In the genomic region with DNA sequence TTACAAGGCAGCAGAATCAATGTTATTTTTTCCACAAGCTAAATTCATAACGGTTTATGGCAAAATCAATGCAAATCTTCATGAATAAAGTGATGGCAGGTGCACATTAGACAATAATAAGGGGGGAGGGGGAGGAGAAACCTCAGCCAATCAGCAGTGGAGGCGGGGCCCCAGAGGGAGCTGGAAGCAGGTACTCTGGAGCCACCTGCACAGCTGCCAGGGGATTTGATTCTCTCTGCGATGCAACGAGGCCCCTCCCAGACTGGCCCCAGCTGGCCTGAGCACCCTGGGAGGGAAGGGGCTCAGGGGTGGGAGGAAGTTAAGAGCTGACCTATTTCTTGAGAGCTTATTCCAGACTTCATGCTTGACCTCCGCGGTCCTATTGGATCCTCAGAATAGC, we compare ENCODE assay signal across 22 cellular contexts.
DNase-seq lines count a peak whose midpoint lies in the region; FAIRE-seq and TF ChIP-seq lines count a peak whose summit lies in the region.
"Had no signal": no experiment of that assay in that cellular context is flagged by ENCODE, and none has a peak within 500 bp of the region (broad histone marks: within the 10 kb centered on the region; RNA-seq: fewer than 3 reads in every experiment).

No MANE protein-coding gene starts in this region.

- H3K27me3 ChIP-seq in WERI-Rb-1 (ENCODE audit: insufficient read depth, low read depth, severe bottlenecking) (no peaks in the 10 kb centered on the region), small intestine (ENCODE audit: control insufficient read depth in 2 of 2, insufficient read depth in 2 of 2, low read length in 2 of 2) (no peaks in the 10 kb centered on the region)
- H3K27me3 ChIP-seq: ovary, right atrium auricular region had no signal

- FAIRE-seq in small intestine (lab: Jason Lieb, UNC) = no peak
- FAIRE-seq: endothelial cell of umbilical vein, kidney had no signal

- peak; percentile 5 for DNase-seq in DMS53 (lab: John Stamatoyannopoulos, UW)
- DNase-seq in DMS53 treated with DMSO at 0.1 percent for 48 hours (lab: John Stamatoyannopoulos, UW; ENCODE audit: unreplicated experiment) = no peak
- peak; percentile 24 for DNase-seq in NCI-H128 (lab: John Stamatoyannopoulos, UW; ENCODE audit: unreplicated experiment)
- peak; percentile 49 for DNase-seq in NCI-H2196 treated with DMSO at 0.1 percent for 48 hours (lab: John Stamatoyannopoulos, UW; ENCODE audit: unreplicated experiment)
- peak; percentile 67 for DNase-seq in WERI-Rb-1
- no peak for DNase-seq in HK-2 (ENCODE audit: unreplicated experiment)
- DNase-seq in small intestine = no peak
- no peak for DNase-seq in HEK293T (ENCODE audit: extremely low spot score)
- DNase-seq: activated CD4-positive, alpha-beta T cell treated with anti-CD3 and anti-CD28 coated beads, Interleukin-2, amount 50 U/mL, for 1 hour; activated CD8-positive, alpha-beta memory T cell treated with anti-CD3 and anti-CD28 coated beads, Interleukin-2, amount 10 ng/mL, durations not matched to agents 7 days and 5 days; aorta; CD4-positive, alpha-beta T cell; GDM1; Karpas-422; kidney; NCI-H446 treated with DMSO at 0.1 percent for 48 hours; ovary; Right ventricle myocardium superior; stimulated activated CD4-positive, alpha-beta T cell treated with anti-CD3 and anti-CD28 coated beads, Interleukin-4, amount 100 ng/mL, for 1 hour had no signal

- no peak for TF ChIP-seq CTCF in WERI-Rb-1 (IDR thresholded peaks at IDR 0.05; ENCODE audit: low read depth, low read length)

- H3K4me1 ChIP-seq in small intestine (ENCODE audit: control insufficient read depth in 2 of 2, insufficient read depth in 1 of 2, low read depth in 1 of 2, low read length in 1 of 2) = no peaks in the 10 kb centered on the region
- H3K4me1 ChIP-seq: right atrium auricular region had no signal

- H3K27ac ChIP-seq in WERI-Rb-1 = no peak overlapping the region
- no peak overlapping the region for H3K27ac ChIP-seq in small intestine (ENCODE audit: low read depth in 1 of 2, low read length in 1 of 2)
- H3K27ac ChIP-seq: 22Rv1, ovary, right atrium auricular region had no signal

- CTCF ChIA-PET in HEK293T (lab: Yijun Ruan, JAX) = no interaction called here

- no peaks in the 10 kb centered on the region for H3K36me3 ChIP-seq in WERI-Rb-1
- H3K36me3 ChIP-seq in small intestine (ENCODE audit: control insufficient read depth in 2 of 2, insufficient read depth in 2 of 2, low read length in 2 of 2) = no peaks in the 10 kb centered on the region
- H3K36me3 ChIP-seq: ovary, right atrium auricular region had no signal

- POLR2A ChIA-PET in HEK293T (lab: Yijun Ruan, JAX) = no interaction called here

- H3K4me3 ChIP-seq in WERI-Rb-1 (ENCODE audit: low read depth, low read length) (no peak overlapping the region), small intestine (ENCODE audit: low read depth in 1 of 2, low read length in 2 of 2) (no peak overlapping the region)
- H3K4me3 ChIP-seq: ovary, right atrium auricular region had no signal

- WGBS in small intestine, 3 donors = 37 to 45% (median 41%) methylated on average over 6 of the region's 6 CpGs

- H3K9me3 ChIP-seq in WERI-Rb-1 (ENCODE audit: severe bottlenecking) = no peaks in the 10 kb centered on the region
- no peaks in the 10 kb centered on the region for H3K9me3 ChIP-seq in small intestine (ENCODE audit: control insufficient read depth, low read depth)
- H3K9me3 ChIP-seq: ovary, right atrium auricular region had no signal

TF ChIP-seq in HEK293T, 16 proteins besides CTCF, POLR2A, EP300 and RAD21:
- TF ChIP-seq ZNF384 (IDR thresholded peaks at IDR 0.05) (no peak), SP1 (IDR thresholded peaks at IDR 0.05) (no peak), FOXA1 (IDR thresholded peaks at IDR 0.05) (no peak), FOXK2 (IDR thresholded peaks at IDR 0.05) (no peak), SUZ12 (IDR thresholded peaks at IDR 0.05) (no peak), LEF1 (IDR thresholded peaks at IDR 0.05; ENCODE audit: borderline replicate concordance) (no peak), FOXM1 (IDR thresholded peaks at IDR 0.05; ENCODE audit: borderline replicate concordance) (no peak)
- TF ChIP-seq, protein P1, sequence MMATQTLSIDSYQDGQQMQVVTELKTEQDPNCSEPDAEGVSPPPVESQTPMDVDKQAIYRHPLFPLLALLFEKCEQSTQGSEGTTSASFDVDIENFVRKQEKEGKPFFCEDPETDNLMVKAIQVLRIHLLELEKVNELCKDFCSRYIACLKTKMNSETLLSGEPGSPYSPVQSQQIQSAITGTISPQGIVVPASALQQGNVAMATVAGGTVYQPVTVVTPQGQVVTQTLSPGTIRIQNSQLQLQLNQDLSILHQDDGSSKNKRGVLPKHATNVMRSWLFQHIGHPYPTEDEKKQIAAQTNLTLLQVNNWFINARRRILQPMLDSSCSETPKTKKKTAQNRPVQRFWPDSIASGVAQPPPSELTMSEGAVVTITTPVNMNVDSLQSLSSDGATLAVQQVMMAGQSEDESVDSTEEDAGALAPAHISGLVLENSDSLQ (IDR thresholded peaks at IDR 0.05) = no peak
TF ChIP-seq in HEK293T: peak in this region for 0.

Comparison
In these comparisons a context has a peak if more than half of its experiments do, and no peak if none do; other contexts are left out.
1. DNase-seq: peak in DMS53 (single experiment), NCI-H128 (single experiment), NCI-H2196 treated with DMSO at 0.1 percent for 48 hours (single experiment) and WERI-Rb-1 (single experiment); none in DMS53 treated with DMSO at 0.1 percent for 48 hours (single experiment), HK-2 (single experiment), small intestine (single experiment) and HEK293T (single experiment).